ENCODE assay signal across 33 cellular contexts in the genomic region with DNA sequence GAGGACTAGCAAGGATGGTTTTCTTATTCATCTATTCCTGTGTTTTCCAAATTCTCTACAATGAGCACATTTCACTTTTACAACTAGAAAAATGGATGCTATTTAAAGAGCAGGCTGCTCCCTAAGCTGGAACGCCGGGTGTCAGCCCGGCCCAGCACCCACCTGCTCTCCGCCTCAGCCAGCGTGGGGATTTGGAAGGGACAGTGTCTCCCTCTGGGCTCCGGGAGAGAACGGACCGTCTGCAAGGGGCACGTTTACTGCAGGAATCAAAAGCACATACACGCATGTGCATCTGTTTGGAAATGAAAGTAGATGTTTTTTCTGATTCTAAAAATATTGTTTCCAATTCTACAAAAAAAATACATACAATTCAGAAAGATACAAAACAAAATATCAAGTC. TPM values are rescaled to one million over a fixed set of nuclear protein-coding genes. Genes with fewer than 3 reads are reported as not detected.
DNase-seq lines count a peak whose midpoint lies in the region; ATAC-seq and TF ChIP-seq lines count a peak whose summit lies in the region.
"Had no signal": no experiment of that assay in that cellular context is flagged by ENCODE, and none has a peak within 500 bp of the region (broad histone marks: within the 10 kb centered on the region; RNA-seq: fewer than 3 reads in every experiment).

No MANE protein-coding gene starts in this region.

- no peaks in the 10 kb centered on the region for H3K9me3 ChIP-seq in CD4-positive, alpha-beta T cell (ENCODE audit: control insufficient read depth, low read length)
- H3K9me3 ChIP-seq: body of pancreas, colonic mucosa, pancreas, tibial artery had no signal

- in situ Hi-C loops in G401 (cut with HindIII; ENCODE audit: low sequenced_read_pairs): no loop called here

- no peaks in the 10 kb centered on the region for H3K36me3 Mint-ChIP-seq in CD4-positive, alpha-beta T cell (ENCODE audit: low read depth)
- no peaks in the 10 kb centered on the region for H3K36me3 Mint-ChIP-seq in activated naive CD4-positive, alpha-beta T cell treated with anti-CD3 and anti-CD28 coated beads, Interleukin-2, amount 10 ng/mL, durations not matched to agents 7 days and 5 days
- H3K36me3 Mint-ChIP-seq: immature natural killer cell, mesothelial cell of epicardium had no signal

- POLR2A ChIA-PET in CD4-positive, alpha-beta T cell (lab: Charles Lee): no interaction called here

- H3K4me3 Mint-ChIP-seq in CD4-positive, alpha-beta T cell: no peak overlapping the region
- no peak overlapping the region for H3K4me3 Mint-ChIP-seq in activated naive CD4-positive, alpha-beta T cell treated with anti-CD3 and anti-CD28 coated beads, Interleukin-2, amount 10 ng/mL, durations not matched to agents 7 days and 5 days
- H3K4me3 Mint-ChIP-seq: activated CD4-positive, alpha-beta T cell treated with anti-CD3 and anti-CD28 coated beads for 36 hours; activated CD8-positive, alpha-beta T cell treated with anti-CD3 and anti-CD28 coated beads, Interleukin-2, amount 10 ng/mL, durations not matched to agents 7 days and 5 days; activated T-cell treated with anti-CD3 and anti-CD28 coated beads, Interleukin-2, amount 50 U/mL, for 24 hours; immature natural killer cell; mesothelial cell of epicardium; nephron progenitor cell had no signal

- peaks cover 12% of the 10 kb centered on the region for H3K4me1 Mint-ChIP-seq in CD4-positive, alpha-beta T cell (ENCODE audit: low read depth)
- no peaks in the 10 kb centered on the region for H3K4me1 Mint-ChIP-seq in activated naive CD4-positive, alpha-beta T cell treated with anti-CD3 and anti-CD28 coated beads, Interleukin-2, amount 10 ng/mL, durations not matched to agents 7 days and 5 days

- H3K27me3 Mint-ChIP-seq in CD4-positive, alpha-beta T cell: peaks cover 14% of the 10 kb centered on the region
- H3K27me3 Mint-ChIP-seq in activated naive CD4-positive, alpha-beta T cell treated with anti-CD3 and anti-CD28 coated beads, Interleukin-2, amount 10 ng/mL, durations not matched to agents 7 days and 5 days: peaks cover 29% of the 10 kb centered on the region

- H3K9me3 Mint-ChIP-seq in CD4-positive, alpha-beta T cell: no peaks in the 10 kb centered on the region
- H3K9me3 Mint-ChIP-seq in activated naive CD4-positive, alpha-beta T cell treated with anti-CD3 and anti-CD28 coated beads, Interleukin-2, amount 10 ng/mL, durations not matched to agents 7 days and 5 days: no peaks in the 10 kb centered on the region
- H3K9me3 Mint-ChIP-seq: activated T-cell treated with anti-CD3 and anti-CD28 coated beads, Interleukin-2, amount 50 U/mL, for 24 hours; immature natural killer cell; mesothelial cell of epicardium; nephron progenitor cell had no signal

- H3K27ac Mint-ChIP-seq in CD4-positive, alpha-beta T cell: no peak overlapping the region
- no peak overlapping the region for H3K27ac Mint-ChIP-seq in activated naive CD4-positive, alpha-beta T cell treated with anti-CD3 and anti-CD28 coated beads, Interleukin-2, amount 10 ng/mL, durations not matched to agents 7 days and 5 days
- H3K27ac Mint-ChIP-seq: activated CD4-positive, alpha-beta T cell treated with anti-CD3 and anti-CD28 coated beads for 36 hours; activated CD8-positive, alpha-beta T cell treated with anti-CD3 and anti-CD28 coated beads, Interleukin-2, amount 10 ng/mL, durations not matched to agents 7 days and 5 days; activated T-cell treated with anti-CD3 and anti-CD28 coated beads, Interleukin-2, amount 50 U/mL, for 24 hours; immature natural killer cell; mesothelial cell of epicardium; nephron progenitor cell had no signal

- TF ChIP-seq CTCF in CD4-positive, alpha-beta T cell (IDR thresholded peaks at IDR 0.05): no peak

- CTCF ChIA-PET in CD4-positive, alpha-beta T cell (lab: Charles Lee): no interaction called here
- CTCF ChIA-PET in activated naive CD4-positive, alpha-beta T cell treated with anti-CD3 and anti-CD28 coated beads, Interleukin-2, amount 10 ng/mL, durations not matched to agents 7 days and 5 days (lab: Charles Lee): no interaction called here

- intact Hi-C loops in CD4-positive, alpha-beta T cell (cut with DNase I, micrococcal nuclease): no loop called here

- peak overlapping the region; percentile 86 for H3K27ac ChIP-seq in substantia nigra (ENCODE audit: low read depth, low read length, poor library complexity, severe bottlenecking)
- no peak overlapping the region for H3K27ac ChIP-seq in CD4-positive, alpha-beta T cell (ENCODE audit: low read depth, low read length)
- H3K27ac ChIP-seq: body of pancreas, colonic mucosa, pancreas, PC-9, tibial artery had no signal

- DNase-seq in G401 (ENCODE audit: low spot score): peak; percentile 45
- DNase-seq in cerebellar cortex (ENCODE audit: low spot score): peak; percentile 32
- peak; percentile 62 for DNase-seq in mesenteric fat pad (ENCODE audit: low spot score)
- DNase-seq in substantia nigra (lab: John Stamatoyannopoulos, UW): peak in 11 of 49 donors; percentile 17 to 53 (median 29)
- no peak for DNase-seq in NCI-H187 (lab: John Stamatoyannopoulos, UW)
- DNase-seq in CD4-positive, alpha-beta T cell: no peak
- no peak for DNase-seq in activated naive CD4-positive, alpha-beta T cell treated with anti-CD3 and anti-CD28 coated beads, Interleukin-2, amount 10 ng/mL, durations not matched to agents 7 days and 5 days
- DNase-seq: ACHN; activated CD4-positive, alpha-beta T cell treated with anti-CD3 and anti-CD28 coated beads for 36 hours; activated CD8-positive, alpha-beta T cell treated with anti-CD3 and anti-CD28 coated beads, Interleukin-2, amount 10 ng/mL, durations not matched to agents 7 days and 5 days; activated naive CD4-positive, alpha-beta T cell; activated T-cell treated with anti-CD3 and anti-CD28 coated beads, Interleukin-2, amount 50 U/mL, for 24 hours; body of pancreas; colonic mucosa; COR-L47; DMS79; GF-D8; immature natural killer cell; Kasumi-1; left ventricle myocardium superior; MV-4-11; NCI-H2171 treated with DMSO at 0.1 percent for 48 hours; NCI-H524; nephron progenitor cell; NK-92 treated with Interleukin-12 subunit alpha and Interleukin-12 subunit beta, amount 100 ng/mL, for 24 hours; pancreas; PC-9; Right ventricle myocardium superior; stimulated activated CD4-positive, alpha-beta T cell treated with anti-CD3 and anti-CD28 coated beads, Interleukin-15, amount 100 ng/mL, for 24 hours; stimulated activated naive CD4-positive, alpha-beta T cell treated with Interleukin-2 at 50 U/mL for 16 hours had no signal

- H3K27me3 ChIP-seq in CD4-positive, alpha-beta T cell (ENCODE audit: control insufficient read depth, insufficient read depth, low read length): no peaks in the 10 kb centered on the region
- H3K27me3 ChIP-seq: body of pancreas, colonic mucosa, pancreas had no signal

- no peak for ATAC-seq in CD4-positive, alpha-beta T cell (ENCODE audit: poor library complexity)
- ATAC-seq: activated CD4-positive, alpha-beta T cell treated with anti-CD3 and anti-CD28 coated beads for 36 hours; activated CD8-positive, alpha-beta T cell treated with anti-CD3 and anti-CD28 coated beads, Interleukin-2, amount 10 ng/mL, durations not matched to agents 7 days and 5 days; body of pancreas; pancreas; sciatic nerve had no signal

RNA-seq across cellular contexts. Expression of gene JAKMIP3, which starts 2.3 kb away (rescaled TPM):
- 0.27 TPM in 1 of 2 replicates, not detected in the other for total RNA-seq in G401 (2014; rRNA removed; shearing (Covaris generic))
- 0.48 TPM for total RNA-seq in mesenteric fat pad
- total RNA-seq in CD4-positive, alpha-beta T cell: under 1 TPM; 0.28 to 0.36 TPM

Comparison
In these comparisons a context has a peak if more than half of its experiments do, and no peak if none do; other contexts are left out.
1. DNase-seq: peak in G401 (single experiment), cerebellar cortex (single experiment) and mesenteric fat pad (single experiment); none in NCI-H187 (0 of 2), CD4-positive, alpha-beta T cell (0 of 10) and activated naive CD4-positive, alpha-beta T cell treated with anti-CD3 and anti-CD28 coated beads, Interleukin-2, amount 10 ng/mL, durations not matched to agents 7 days and 5 days (single experiment).